1 cellular context compared by ENCODE assay signal in the genomic region with DNA sequence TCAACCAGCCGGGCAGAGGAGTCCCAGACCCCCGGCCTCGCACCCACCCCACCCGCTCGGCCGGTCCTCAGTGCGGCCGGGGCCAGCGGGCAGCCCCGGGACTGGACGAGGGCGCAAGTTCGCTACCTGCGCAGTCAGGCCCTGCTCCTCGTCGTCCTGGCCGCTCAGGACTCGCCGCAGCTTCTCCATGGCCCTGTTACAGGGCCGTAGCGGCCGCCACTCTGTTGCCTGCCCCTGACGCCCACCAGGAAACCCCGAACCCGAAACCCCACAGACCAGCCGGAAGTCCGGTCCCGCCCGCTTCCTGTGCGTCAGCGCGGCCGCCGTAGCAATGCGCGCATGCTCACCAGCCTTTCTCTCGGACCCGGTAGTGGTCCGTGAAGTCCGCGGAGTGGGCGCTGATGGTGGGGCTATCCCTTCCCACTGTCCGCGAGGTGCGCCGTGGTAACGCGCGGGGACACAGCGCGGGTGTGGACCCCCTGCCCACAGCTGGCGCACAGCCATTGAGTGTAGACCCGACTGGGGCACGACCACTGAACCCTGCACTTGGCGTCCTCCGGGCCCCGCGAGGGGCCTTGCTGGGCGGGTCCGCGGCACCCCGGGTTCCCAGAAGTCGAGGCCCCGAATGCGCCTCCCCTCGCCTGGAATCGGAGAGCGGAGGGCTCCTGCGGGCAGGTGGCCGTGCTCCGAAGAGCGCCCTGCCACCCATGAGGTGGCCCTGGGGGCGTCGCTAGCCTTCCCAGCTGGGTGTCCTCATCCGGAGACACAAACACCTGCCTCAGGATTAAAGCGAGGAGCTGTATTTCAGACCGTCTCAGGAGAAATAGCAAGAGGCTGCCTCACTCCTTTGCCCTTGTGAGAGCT.
TF ChIP-seq lines count a peak whose summit lies in the region.

A gene (minus strand): TSS at position 253 of the 864 bp plus-strand sequence. CDS start 64 bp downstream, at position 189.

TF ChIP-seq in K562, 482 proteins besides CTCF, POLR2A, EP300 and RAD21 (continued from another document and continues in another):
- TF ChIP-seq, protein P1, sequence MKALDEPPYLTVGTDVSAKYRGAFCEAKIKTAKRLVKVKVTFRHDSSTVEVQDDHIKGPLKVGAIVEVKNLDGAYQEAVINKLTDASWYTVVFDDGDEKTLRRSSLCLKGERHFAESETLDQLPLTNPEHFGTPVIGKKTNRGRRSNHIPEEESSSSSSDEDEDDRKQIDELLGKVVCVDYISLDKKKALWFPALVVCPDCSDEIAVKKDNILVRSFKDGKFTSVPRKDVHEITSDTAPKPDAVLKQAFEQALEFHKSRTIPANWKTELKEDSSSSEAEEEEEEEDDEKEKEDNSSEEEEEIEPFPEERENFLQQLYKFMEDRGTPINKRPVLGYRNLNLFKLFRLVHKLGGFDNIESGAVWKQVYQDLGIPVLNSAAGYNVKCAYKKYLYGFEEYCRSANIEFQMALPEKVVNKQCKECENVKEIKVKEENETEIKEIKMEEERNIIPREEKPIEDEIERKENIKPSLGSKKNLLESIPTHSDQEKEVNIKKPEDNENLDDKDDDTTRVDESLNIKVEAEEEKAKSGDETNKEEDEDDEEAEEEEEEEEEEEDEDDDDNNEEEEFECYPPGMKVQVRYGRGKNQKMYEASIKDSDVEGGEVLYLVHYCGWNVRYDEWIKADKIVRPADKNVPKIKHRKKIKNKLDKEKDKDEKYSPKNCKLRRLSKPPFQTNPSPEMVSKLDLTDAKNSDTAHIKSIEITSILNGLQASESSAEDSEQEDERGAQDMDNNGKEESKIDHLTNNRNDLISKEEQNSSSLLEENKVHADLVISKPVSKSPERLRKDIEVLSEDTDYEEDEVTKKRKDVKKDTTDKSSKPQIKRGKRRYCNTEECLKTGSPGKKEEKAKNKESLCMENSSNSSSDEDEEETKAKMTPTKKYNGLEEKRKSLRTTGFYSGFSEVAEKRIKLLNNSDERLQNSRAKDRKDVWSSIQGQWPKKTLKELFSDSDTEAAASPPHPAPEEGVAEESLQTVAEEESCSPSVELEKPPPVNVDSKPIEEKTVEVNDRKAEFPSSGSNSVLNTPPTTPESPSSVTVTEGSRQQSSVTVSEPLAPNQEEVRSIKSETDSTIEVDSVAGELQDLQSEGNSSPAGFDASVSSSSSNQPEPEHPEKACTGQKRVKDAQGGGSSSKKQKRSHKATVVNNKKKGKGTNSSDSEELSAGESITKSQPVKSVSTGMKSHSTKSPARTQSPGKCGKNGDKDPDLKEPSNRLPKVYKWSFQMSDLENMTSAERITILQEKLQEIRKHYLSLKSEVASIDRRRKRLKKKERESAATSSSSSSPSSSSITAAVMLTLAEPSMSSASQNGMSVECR (CRISPR knock-in tag; IDR thresholded peaks at IDR 0.05): peak; percentile 77
- TF ChIP-seq, protein P2, sequence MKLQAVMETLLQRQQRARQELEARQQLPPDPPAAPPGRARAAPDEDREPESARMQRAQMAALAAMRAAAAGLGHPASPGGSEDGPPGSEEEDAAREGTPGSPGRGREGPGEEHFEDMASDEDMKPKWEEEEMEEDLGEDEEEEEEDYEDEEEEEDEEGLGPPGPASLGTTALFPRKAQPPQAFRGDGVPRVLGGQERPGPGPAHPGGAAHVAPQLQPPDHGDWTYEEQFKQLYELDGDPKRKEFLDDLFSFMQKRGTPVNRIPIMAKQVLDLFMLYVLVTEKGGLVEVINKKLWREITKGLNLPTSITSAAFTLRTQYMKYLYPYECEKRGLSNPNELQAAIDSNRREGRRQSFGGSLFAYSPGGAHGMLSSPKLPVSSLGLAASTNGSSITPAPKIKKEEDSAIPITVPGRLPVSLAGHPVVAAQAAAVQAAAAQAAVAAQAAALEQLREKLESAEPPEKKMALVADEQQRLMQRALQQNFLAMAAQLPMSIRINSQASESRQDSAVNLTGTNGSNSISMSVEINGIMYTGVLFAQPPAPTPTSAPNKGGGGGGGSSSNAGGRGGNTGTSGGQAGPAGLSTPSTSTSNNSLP (IDR thresholded peaks at IDR 0.05; ENCODE audit: borderline replicate concordance, low read depth, low read length): no peak
- TF ChIP-seq ARNT (IDR thresholded peaks at IDR 0.05): no peak
- TF ChIP-seq ZBTB17 (CRISPR knock-in tag; IDR thresholded peaks at IDR 0.05): 0 out of 2 replicates have a peak, but pooled peaks have one; percentile 36
- TF ChIP-seq, protein P3, sequence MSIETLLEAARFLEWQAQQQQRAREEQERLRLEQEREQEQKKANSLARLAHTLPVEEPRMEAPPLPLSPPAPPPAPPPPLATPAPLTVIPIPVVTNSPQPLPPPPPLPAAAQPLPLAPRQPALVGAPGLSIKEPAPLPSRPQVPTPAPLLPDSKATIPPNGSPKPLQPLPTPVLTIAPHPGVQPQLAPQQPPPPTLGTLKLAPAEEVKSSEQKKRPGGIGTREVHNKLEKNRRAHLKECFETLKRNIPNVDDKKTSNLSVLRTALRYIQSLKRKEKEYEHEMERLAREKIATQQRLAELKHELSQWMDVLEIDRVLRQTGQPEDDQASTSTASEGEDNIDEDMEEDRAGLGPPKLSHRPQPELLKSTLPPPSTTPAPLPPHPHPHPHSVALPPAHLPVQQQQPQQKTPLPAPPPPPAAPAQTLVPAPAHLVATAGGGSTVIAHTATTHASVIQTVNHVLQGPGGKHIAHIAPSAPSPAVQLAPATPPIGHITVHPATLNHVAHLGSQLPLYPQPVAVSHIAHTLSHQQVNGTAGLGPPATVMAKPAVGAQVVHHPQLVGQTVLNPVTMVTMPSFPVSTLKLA (conservative IDR thresholded peaks at IDR 0.05): peak; percentile 65 to 77; a peak in 3 of 4 replicates
- TF ChIP-seq DNMT1 (IDR thresholded peaks at IDR 0.05): no peak
- peak; percentile 87 for TF ChIP-seq CBFB (CRISPR knock-in tag; IDR thresholded peaks at IDR 0.05)
- TF ChIP-seq HMGN3 (IDR thresholded peaks at IDR 0.05; ENCODE audit: borderline replicate concordance, extremely low read depth, insufficient read length, low read depth, low read length): peak; percentile 62
- TF ChIP-seq, protein P4, sequence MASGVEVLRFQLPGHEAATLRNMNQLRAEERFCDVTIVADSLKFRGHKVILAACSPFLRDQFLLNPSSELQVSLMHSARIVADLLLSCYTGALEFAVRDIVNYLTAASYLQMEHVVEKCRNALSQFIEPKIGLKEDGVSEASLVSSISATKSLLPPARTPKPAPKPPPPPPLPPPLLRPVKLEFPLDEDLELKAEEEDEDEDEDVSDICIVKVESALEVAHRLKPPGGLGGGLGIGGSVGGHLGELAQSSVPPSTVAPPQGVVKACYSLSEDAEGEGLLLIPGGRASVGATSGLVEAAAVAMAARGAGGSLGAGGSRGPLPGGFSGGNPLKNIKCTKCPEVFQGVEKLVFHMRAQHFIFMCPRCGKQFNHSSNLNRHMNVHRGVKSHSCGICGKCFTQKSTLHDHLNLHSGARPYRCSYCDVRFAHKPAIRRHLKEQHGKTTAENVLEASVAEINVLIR (CRISPR knock-in tag; IDR thresholded peaks at IDR 0.05): peak; percentile 64
- TF ChIP-seq, protein P5, sequence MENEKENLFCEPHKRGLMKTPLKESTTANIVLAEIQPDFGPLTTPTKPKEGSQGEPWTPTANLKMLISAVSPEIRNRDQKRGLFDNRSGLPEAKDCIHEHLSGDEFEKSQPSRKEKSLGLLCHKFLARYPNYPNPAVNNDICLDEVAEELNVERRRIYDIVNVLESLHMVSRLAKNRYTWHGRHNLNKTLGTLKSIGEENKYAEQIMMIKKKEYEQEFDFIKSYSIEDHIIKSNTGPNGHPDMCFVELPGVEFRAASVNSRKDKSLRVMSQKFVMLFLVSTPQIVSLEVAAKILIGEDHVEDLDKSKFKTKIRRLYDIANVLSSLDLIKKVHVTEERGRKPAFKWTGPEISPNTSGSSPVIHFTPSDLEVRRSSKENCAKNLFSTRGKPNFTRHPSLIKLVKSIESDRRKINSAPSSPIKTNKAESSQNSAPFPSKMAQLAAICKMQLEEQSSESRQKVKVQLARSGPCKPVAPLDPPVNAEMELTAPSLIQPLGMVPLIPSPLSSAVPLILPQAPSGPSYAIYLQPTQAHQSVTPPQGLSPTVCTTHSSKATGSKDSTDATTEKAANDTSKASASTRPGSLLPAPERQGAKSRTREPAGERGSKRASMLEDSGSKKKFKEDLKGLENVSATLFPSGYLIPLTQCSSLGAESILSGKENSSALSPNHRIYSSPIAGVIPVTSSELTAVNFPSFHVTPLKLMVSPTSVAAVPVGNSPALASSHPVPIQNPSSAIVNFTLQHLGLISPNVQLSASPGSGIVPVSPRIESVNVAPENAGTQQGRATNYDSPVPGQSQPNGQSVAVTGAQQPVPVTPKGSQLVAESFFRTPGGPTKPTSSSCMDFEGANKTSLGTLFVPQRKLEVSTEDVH (IDR thresholded peaks at IDR 0.05; ENCODE audit: low read depth, partially characterized antibody): peak; percentile 72
- peak; percentile 12 for TF ChIP-seq FUS (optimal IDR thresholded peaks at IDR 0.05; ENCODE audit: low read depth, low read length)
- peak; percentile 92 for TF ChIP-seq RBBP5 (IDR thresholded peaks at IDR 0.05; ENCODE audit: borderline replicate concordance, insufficient read depth, low read length, poor library complexity, severe bottlenecking)
- no peak for TF ChIP-seq MCM2 (IDR thresholded peaks at IDR 0.05; ENCODE audit: low read depth)
- TF ChIP-seq, protein P6, sequence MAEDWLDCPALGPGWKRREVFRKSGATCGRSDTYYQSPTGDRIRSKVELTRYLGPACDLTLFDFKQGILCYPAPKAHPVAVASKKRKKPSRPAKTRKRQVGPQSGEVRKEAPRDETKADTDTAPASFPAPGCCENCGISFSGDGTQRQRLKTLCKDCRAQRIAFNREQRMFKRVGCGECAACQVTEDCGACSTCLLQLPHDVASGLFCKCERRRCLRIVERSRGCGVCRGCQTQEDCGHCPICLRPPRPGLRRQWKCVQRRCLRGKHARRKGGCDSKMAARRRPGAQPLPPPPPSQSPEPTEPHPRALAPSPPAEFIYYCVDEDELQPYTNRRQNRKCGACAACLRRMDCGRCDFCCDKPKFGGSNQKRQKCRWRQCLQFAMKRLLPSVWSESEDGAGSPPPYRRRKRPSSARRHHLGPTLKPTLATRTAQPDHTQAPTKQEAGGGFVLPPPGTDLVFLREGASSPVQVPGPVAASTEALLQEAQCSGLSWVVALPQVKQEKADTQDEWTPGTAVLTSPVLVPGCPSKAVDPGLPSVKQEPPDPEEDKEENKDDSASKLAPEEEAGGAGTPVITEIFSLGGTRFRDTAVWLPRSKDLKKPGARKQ (CRISPR knock-in tag; IDR thresholded peaks at IDR 0.05): no peak
- peak; percentile 97; the same call in 1 of the 2 replicates for TF ChIP-seq KAT7 (CRISPR knock-in tag; IDR thresholded peaks at IDR 0.05; ENCODE audit: borderline replicate concordance)
- TF ChIP-seq, protein P7, sequence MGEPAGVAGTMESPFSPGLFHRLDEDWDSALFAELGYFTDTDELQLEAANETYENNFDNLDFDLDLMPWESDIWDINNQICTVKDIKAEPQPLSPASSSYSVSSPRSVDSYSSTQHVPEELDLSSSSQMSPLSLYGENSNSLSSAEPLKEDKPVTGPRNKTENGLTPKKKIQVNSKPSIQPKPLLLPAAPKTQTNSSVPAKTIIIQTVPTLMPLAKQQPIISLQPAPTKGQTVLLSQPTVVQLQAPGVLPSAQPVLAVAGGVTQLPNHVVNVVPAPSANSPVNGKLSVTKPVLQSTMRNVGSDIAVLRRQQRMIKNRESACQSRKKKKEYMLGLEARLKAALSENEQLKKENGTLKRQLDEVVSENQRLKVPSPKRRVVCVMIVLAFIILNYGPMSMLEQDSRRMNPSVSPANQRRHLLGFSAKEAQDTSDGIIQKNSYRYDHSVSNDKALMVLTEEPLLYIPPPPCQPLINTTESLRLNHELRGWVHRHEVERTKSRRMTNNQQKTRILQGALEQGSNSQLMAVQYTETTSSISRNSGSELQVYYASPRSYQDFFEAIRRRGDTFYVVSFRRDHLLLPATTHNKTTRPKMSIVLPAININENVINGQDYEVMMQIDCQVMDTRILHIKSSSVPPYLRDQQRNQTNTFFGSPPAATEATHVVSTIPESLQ (CRISPR knock-in tag; IDR thresholded peaks at IDR 0.05): peak; percentile 97
- 0 out of 2 replicates have a peak, but pooled peaks have one; percentile 77 for TF ChIP-seq ZNF77 (CRISPR knock-in tag; IDR thresholded peaks at IDR 0.05)
- TF ChIP-seq SOX6 (IDR thresholded peaks at IDR 0.05): peak; percentile 24; the same call in 1 of the 2 replicates
- no peak for TF ChIP-seq MAFG (tag; conservative IDR thresholded peaks at IDR 0.05)
- peak; percentile 74 for TF ChIP-seq POLR2H (tag; IDR thresholded peaks at IDR 0.05; ENCODE audit: low read depth)
- TF ChIP-seq, protein P8, sequence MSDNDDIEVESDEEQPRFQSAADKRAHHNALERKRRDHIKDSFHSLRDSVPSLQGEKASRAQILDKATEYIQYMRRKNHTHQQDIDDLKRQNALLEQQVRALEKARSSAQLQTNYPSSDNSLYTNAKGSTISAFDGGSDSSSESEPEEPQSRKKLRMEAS (CRISPR knock-in tag; IDR thresholded peaks at IDR 0.05): peak; percentile 68; the same call in 1 of the 2 replicates
- no peak for TF ChIP-seq ZZZ3 (IDR thresholded peaks at IDR 0.05)
- 0 out of 2 replicates have a peak, but pooled peaks have one; percentile 43 for TF ChIP-seq ZNF282 (CRISPR knock-in tag; IDR thresholded peaks at IDR 0.05)
- TF ChIP-seq NR2C2 (CRISPR knock-in tag; IDR thresholded peaks at IDR 0.05): peak; percentile 80; the same call in 1 of the 2 replicates
- peak; percentile 71; the same call in 1 of the 2 replicates for TF ChIP-seq NR2C2 (tag; IDR thresholded peaks at IDR 0.05)
- TF ChIP-seq ZNF79 (CRISPR knock-in tag; IDR thresholded peaks at IDR 0.05; ENCODE audit: low read depth): no peak
- TF ChIP-seq MAFF (IDR thresholded peaks at IDR 0.05; ENCODE audit: low read length): no peak
- TF ChIP-seq, protein P9, sequence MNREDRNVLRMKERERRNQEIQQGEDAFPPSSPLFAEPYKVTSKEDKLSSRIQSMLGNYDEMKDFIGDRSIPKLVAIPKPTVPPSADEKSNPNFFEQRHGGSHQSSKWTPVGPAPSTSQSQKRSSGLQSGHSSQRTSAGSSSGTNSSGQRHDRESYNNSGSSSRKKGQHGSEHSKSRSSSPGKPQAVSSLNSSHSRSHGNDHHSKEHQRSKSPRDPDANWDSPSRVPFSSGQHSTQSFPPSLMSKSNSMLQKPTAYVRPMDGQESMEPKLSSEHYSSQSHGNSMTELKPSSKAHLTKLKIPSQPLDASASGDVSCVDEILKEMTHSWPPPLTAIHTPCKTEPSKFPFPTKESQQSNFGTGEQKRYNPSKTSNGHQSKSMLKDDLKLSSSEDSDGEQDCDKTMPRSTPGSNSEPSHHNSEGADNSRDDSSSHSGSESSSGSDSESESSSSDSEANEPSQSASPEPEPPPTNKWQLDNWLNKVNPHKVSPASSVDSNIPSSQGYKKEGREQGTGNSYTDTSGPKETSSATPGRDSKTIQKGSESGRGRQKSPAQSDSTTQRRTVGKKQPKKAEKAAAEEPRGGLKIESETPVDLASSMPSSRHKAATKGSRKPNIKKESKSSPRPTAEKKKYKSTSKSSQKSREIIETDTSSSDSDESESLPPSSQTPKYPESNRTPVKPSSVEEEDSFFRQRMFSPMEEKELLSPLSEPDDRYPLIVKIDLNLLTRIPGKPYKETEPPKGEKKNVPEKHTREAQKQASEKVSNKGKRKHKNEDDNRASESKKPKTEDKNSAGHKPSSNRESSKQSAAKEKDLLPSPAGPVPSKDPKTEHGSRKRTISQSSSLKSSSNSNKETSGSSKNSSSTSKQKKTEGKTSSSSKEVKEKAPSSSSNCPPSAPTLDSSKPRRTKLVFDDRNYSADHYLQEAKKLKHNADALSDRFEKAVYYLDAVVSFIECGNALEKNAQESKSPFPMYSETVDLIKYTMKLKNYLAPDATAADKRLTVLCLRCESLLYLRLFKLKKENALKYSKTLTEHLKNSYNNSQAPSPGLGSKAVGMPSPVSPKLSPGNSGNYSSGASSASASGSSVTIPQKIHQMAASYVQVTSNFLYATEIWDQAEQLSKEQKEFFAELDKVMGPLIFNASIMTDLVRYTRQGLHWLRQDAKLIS (CRISPR knock-in tag; IDR thresholded peaks at IDR 0.05): peak; percentile 68; the same call in 1 of the 2 replicates
- no peak for TF ChIP-seq HDAC6 (IDR thresholded peaks at IDR 0.05; ENCODE audit: low read depth, low read length)
- peak; percentile 62 for TF ChIP-seq CREB1 (IDR thresholded peaks at IDR 0.05)
- peak; percentile 61; the same call in 1 of the 2 replicates for TF ChIP-seq CREB1 (CRISPR knock-in tag; IDR thresholded peaks at IDR 0.05)
- TF ChIP-seq PRPF4 (IDR thresholded peaks at IDR 0.05; ENCODE audit: insufficient read depth, low read depth, low read length, poor library complexity, severe bottlenecking): no peak
- TF ChIP-seq MTA1 (IDR thresholded peaks at IDR 0.05; ENCODE audit: borderline replicate concordance): peak; percentile 77
